ENCODE assay signal across 23 cellular contexts in genomic region chr11:126662055-126662790, GRCh38.
DNase-seq lines count a peak whose midpoint lies in the region; ATAC-seq and TF ChIP-seq lines count a peak whose summit lies in the region.
"Had no signal": no experiment of that assay in that cellular context is flagged by ENCODE, and none has a peak within 500 bp of the region (broad histone marks: within the 10 kb centered on the region; RNA-seq: fewer than 3 reads in every experiment).

No MANE protein-coding gene starts in this region.

- no peak overlapping the region for H3K4me3 Mint-ChIP-seq in activated CD4-positive, alpha-beta T cell treated with anti-CD3 and anti-CD28 coated beads, Interleukin-2, amount 10 ng/mL, durations not matched to agents 7 days and 5 days
- H3K4me3 Mint-ChIP-seq: CD4-positive, CD25-positive, alpha-beta regulatory T cell had no signal

- peak; percentile 20 for DNase-seq in NT2/D1 (ENCODE audit: low read depth, low spot score)
- peak; percentile 62 for DNase-seq in astrocyte of the hippocampus (ENCODE audit: low read depth, low spot score)
- DNase-seq in epithelial cell of esophagus (ENCODE audit: low read depth): peak; percentile 23
- peak in 1 of 49 donors; percentile 10 for DNase-seq in substantia nigra (lab: John Stamatoyannopoulos, UW)
- DNase-seq in stimulated activated CD4-positive, alpha-beta T cell treated with anti-CD3 and anti-CD28 coated beads, Interleukin-15, amount 100 ng/mL, for 24 hours: no peak
- no peak for DNase-seq in activated CD4-positive, alpha-beta T cell treated with anti-CD3 and anti-CD28 coated beads, Interleukin-2, amount 10 ng/mL, durations not matched to agents 7 days and 5 days
- DNase-seq: CD4-positive, CD25-positive, alpha-beta regulatory T cell; DMS79 treated with DMSO at 0.1 percent for 48 hours; GM23248; HCEC 1CT; MM.1S; NCI-H1092; NCI-H1436; NCI-H187 treated with DMSO at 0.1 percent for 48 hours; NCI-H2107; NCI-H345; NCI-H774; Right ventricle myocardium superior had no signal

- no peak for TF ChIP-seq CTCF in epithelial cell of esophagus (IDR thresholded peaks at IDR 0.05; ENCODE audit: insufficient read depth, low read depth, low read length, missing control alignments)

- CTCF ChIA-PET in activated CD4-positive, alpha-beta T cell treated with anti-CD3 and anti-CD28 coated beads, Interleukin-2, amount 10 ng/mL, durations not matched to agents 7 days and 5 days (lab: Charles Lee): no interaction called here

- H3K4me1 ChIP-seq in NT2/D1 (ENCODE audit: insufficient read depth, insufficient read length): no peaks in the 10 kb centered on the region

- H3K9ac ChIP-seq in NT2/D1 (ENCODE audit: insufficient read length, low read depth): no peak overlapping the region
- H3K9ac ChIP-seq: GM23248 had no signal

- H3K4me1 Mint-ChIP-seq in activated CD4-positive, alpha-beta T cell treated with anti-CD3 and anti-CD28 coated beads, Interleukin-2, amount 10 ng/mL, durations not matched to agents 7 days and 5 days: no peaks in the 10 kb centered on the region
- H3K4me1 Mint-ChIP-seq: CD4-positive, CD25-positive, alpha-beta regulatory T cell had no signal

- POLR2A ChIA-PET in activated CD4-positive, alpha-beta T cell treated with anti-CD3 and anti-CD28 coated beads, Interleukin-2, amount 10 ng/mL, durations not matched to agents 7 days and 5 days (lab: Charles Lee): no interaction called here

- H3K36me3 ChIP-seq in NT2/D1 (ENCODE audit: insufficient read depth, insufficient read length, low read length): no peaks in the 10 kb centered on the region

- H3K4me3 ChIP-seq in NT2/D1 (ENCODE audit: insufficient read length, low read depth) (no peak overlapping the region), epithelial cell of esophagus (ENCODE audit: low read length) (no peak overlapping the region)
- H3K4me3 ChIP-seq: GM12878, GM23248, K562 had no signal

- ATAC-seq in GM18517 (IDR thresholded peaks at IDR 0.05; ENCODE audit: unreplicated experiment): no peak
- ATAC-seq: GM12878, HepG2, K562 had no signal

- H3K9me3 ChIP-seq in NT2/D1 (ENCODE audit: insufficient read depth, low read length): peaks cover 6% of the 10 kb centered on the region; the same call in 1 of the 2 replicates

- peak overlapping the region; percentile 54 for H3K27ac ChIP-seq in substantia nigra (ENCODE audit: low read depth, low read length, poor library complexity, severe bottlenecking)
- H3K27ac ChIP-seq: GM23248, HL-60 had no signal

- H3K9me3 Mint-ChIP-seq in activated CD4-positive, alpha-beta T cell treated with anti-CD3 and anti-CD28 coated beads, Interleukin-2, amount 10 ng/mL, durations not matched to agents 7 days and 5 days: no peaks in the 10 kb centered on the region

- no peak overlapping the region for H3K27ac Mint-ChIP-seq in activated CD4-positive, alpha-beta T cell treated with anti-CD3 and anti-CD28 coated beads, Interleukin-2, amount 10 ng/mL, durations not matched to agents 7 days and 5 days
- H3K27ac Mint-ChIP-seq: CD4-positive, CD25-positive, alpha-beta regulatory T cell had no signal

- peaks cover 4% of the 10 kb centered on the region for H3K27me3 Mint-ChIP-seq in activated CD4-positive, alpha-beta T cell treated with anti-CD3 and anti-CD28 coated beads, Interleukin-2, amount 10 ng/mL, durations not matched to agents 7 days and 5 days

- no peaks in the 10 kb centered on the region for H3K36me3 Mint-ChIP-seq in activated CD4-positive, alpha-beta T cell treated with anti-CD3 and anti-CD28 coated beads, Interleukin-2, amount 10 ng/mL, durations not matched to agents 7 days and 5 days (ENCODE audit: low read depth)
- H3K36me3 Mint-ChIP-seq: CD4-positive, CD25-positive, alpha-beta regulatory T cell had no signal

- no peaks in the 10 kb centered on the region for H3K27me3 ChIP-seq in NT2/D1 (ENCODE audit: insufficient read depth, insufficient read length)

Comparison
In these comparisons a context has a peak if more than half of its experiments do, and no peak if none do; other contexts are left out.
1. DNase-seq: peak in NT2/D1 (single experiment), astrocyte of the hippocampus (single experiment) and epithelial cell of esophagus (single experiment); none in stimulated activated CD4-positive, alpha-beta T cell treated with anti-CD3 and anti-CD28 coated beads, Interleukin-15, amount 100 ng/mL, for 24 hours (single experiment) and activated CD4-positive, alpha-beta T cell treated with anti-CD3 and anti-CD28 coated beads, Interleukin-2, amount 10 ng/mL, durations not matched to agents 7 days and 5 days (single experiment).